ENCODE assay signal across 24 cellular contexts in the genomic region with DNA sequence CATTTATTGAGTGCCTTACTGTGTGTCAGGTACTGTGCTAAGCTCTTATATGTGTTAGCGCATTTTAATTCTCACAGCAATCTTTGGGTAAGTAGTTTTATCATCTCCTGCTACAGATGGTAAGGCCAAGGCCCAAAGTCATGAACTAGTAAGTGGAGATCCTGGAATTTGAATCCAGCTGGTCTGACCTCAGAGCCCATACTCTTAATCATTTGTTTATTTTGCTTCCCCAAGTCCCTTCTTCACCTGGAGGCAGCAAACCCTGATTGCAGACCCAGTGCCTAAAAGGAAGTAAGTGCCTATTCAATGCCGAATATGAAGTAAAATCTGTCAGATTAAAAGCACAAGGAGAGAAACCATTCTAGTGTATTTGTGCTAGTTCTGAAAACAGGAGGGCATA.
DNase-seq lines count a peak whose midpoint lies in the region; ATAC-seq and TF ChIP-seq lines count a peak whose summit lies in the region.
"Had no signal": no experiment of that assay in that cellular context is flagged by ENCODE, and none has a peak within 500 bp of the region (broad histone marks: within the 10 kb centered on the region; RNA-seq: fewer than 3 reads in every experiment).

No MANE protein-coding gene starts in this region.

- no peaks in the 10 kb centered on the region for H3K9me3 ChIP-seq in Caco-2
- H3K9me3 ChIP-seq in PC-9 (ENCODE audit: insufficient read depth, low read depth): no peaks in the 10 kb centered on the region
- no peaks in the 10 kb centered on the region for H3K9me3 ChIP-seq in left lung
- H3K9me3 ChIP-seq in effector memory CD4-positive, alpha-beta T cell (ENCODE audit: control insufficient read depth, low read length): no peaks in the 10 kb centered on the region
- H3K9me3 ChIP-seq in GM23248 (ENCODE audit: low read depth): no peaks in the 10 kb centered on the region
- H3K9me3 ChIP-seq: MG63 had no signal

- TF ChIP-seq CTCF in Caco-2 (IDR thresholded peaks at IDR 0.05; ENCODE audit: insufficient read depth in 1 of 2, low read depth in 1 of 2, low read length in 1 of 2, severe bottlenecking in 1 of 2, unreplicated experiment in 1 of 2) (no peak), PC-9 (conservative IDR thresholded peaks at IDR 0.05) (no peak), left lung (IDR thresholded peaks at IDR 0.05) (no peak)

- POLR2A ChIA-PET in Caco-2 (lab: Charles Lee): no interaction called here
- POLR2A ChIA-PET in PC-9 (lab: Charles Lee; ENCODE audit: unreplicated experiment): interaction anchor here (0.6 kb wide), 1 partner anchor 384 kb away, joined by 3 read pairs; no protein-coding TSS in a partner anchor
- POLR2A ChIA-PET in T-cell (lab: Charles Lee): interaction anchor here in 1 of 2 donors (0.6 kb wide), 1 partner anchor 83 kb away, joined by 6 read pairs; no protein-coding TSS in a partner anchor

- H2AFZ ChIP-seq in PC-9: no peak overlapping the region
- H2AFZ ChIP-seq in GM23248: no peak overlapping the region

- no peak overlapping the region for H3K9ac ChIP-seq in GM23248

- no peak for DNase-seq in Caco-2
- DNase-seq in H4 (ENCODE audit: low spot score): peak; percentile 59
- DNase-seq in PC-9: peak in 1 of 2 experiments; percentile 79
- no peak for DNase-seq in left lung
- DNase-seq in effector memory CD4-positive, alpha-beta T cell: no peak
- no peak for DNase-seq in GM23248
- no peak for DNase-seq in activated CD4-positive, alpha-beta T cell treated with anti-CD3 and anti-CD28 coated beads for 1 hour
- DNase-seq in T-cell: no peak
- DNase-seq: ACHN; CD8-positive, alpha-beta memory T cell; DND-41; GDM1; Karpas-422; MG63; NCI-H1048; NCI-H1436; NCI-H2081 treated with DMSO at 0.1 percent for 48 hours; NCI-H446 treated with DMSO at 0.1 percent for 48 hours; NCI-H774; RPMI8226; SIG-M5; T-helper 1 cell had no signal

- H3K4me1 Mint-ChIP-seq in Caco-2 (ENCODE audit: low read depth, unreplicated experiment) (peaks cover 46% of the 10 kb centered on the region), T-cell (no peaks in the 10 kb centered on the region)

- no peak overlapping the region for H3K4me3 ChIP-seq in Caco-2 (ENCODE audit: low read depth, low read length)
- 0 out of 2 replicates have a peak overlapping the region, but pooled peaks have one; percentile 2 for H3K4me3 ChIP-seq in PC-9
- H3K4me3 ChIP-seq in left lung: no peak overlapping the region
- no peak overlapping the region for H3K4me3 ChIP-seq in effector memory CD4-positive, alpha-beta T cell (ENCODE audit: insufficient read depth, low read depth, low read length, poor library complexity, severe bottlenecking)
- no peak overlapping the region for H3K4me3 ChIP-seq in GM23248
- H3K4me3 ChIP-seq: MG63 had no signal

- H3K27me3 Mint-ChIP-seq in Caco-2 (ENCODE audit: insufficient read depth, unreplicated experiment): no peaks in the 10 kb centered on the region
- H3K27me3 Mint-ChIP-seq in T-cell: no peaks in the 10 kb centered on the region
- H3K27me3 Mint-ChIP-seq: CD8-positive, alpha-beta memory T cell; IgD-negative memory B cell had no signal

- WGBS in GM23248 (ENCODE audit: low coverage in 1 of 2, low lambda C conversion rate in 2 of 2, missing lambda C conversion rate in 2 of 2), 2 experiments: 93 to 100% methylated on average over 2 of the region's 2 CpGs

- BruUV-seq in Caco-2 (replicated peaks; lab: Mats Ljungman, UMichigan) (no TSS peak), PC-9 (replicated peaks; lab: Mats Ljungman, UMichigan) (no TSS peak)

- H3K9me2 ChIP-seq in PC-9 (ENCODE audit: insufficient read depth): no peaks in the 10 kb centered on the region
- H3K9me2 ChIP-seq in GM23248 (ENCODE audit: insufficient read depth): no peaks in the 10 kb centered on the region

- peak overlapping the region; percentile 12 for H3K27ac Mint-ChIP-seq in Caco-2 (ENCODE audit: unreplicated experiment)
- no peak overlapping the region for H3K27ac Mint-ChIP-seq in T-cell
- H3K27ac Mint-ChIP-seq: IgD-negative memory B cell had no signal

- H3K36me3 Mint-ChIP-seq in Caco-2 (ENCODE audit: insufficient read depth, unreplicated experiment) (peaks cover 8% of the 10 kb centered on the region), T-cell (peaks cover 20% of the 10 kb centered on the region)

- H3K4me3 Mint-ChIP-seq in Caco-2 (ENCODE audit: unreplicated experiment) (no peak overlapping the region), T-cell (no peak overlapping the region)
- H3K4me3 Mint-ChIP-seq: CD8-positive, alpha-beta memory T cell; IgD-negative memory B cell had no signal

- H3F3A ChIP-seq in PC-9 (ENCODE audit: insufficient read depth, low read depth) (peaks cover 37% of the 10 kb centered on the region), GM23248 (ENCODE audit: insufficient read depth) (no peaks in the 10 kb centered on the region)

- H3K4me2 ChIP-seq in PC-9: peak overlapping the region; percentile 60
- H3K4me2 ChIP-seq in GM23248 (ENCODE audit: unreplicated experiment): no peak overlapping the region

- no peaks in the 10 kb centered on the region; the same call in none of the 2 replicates for H3K36me3 ChIP-seq in Caco-2 (ENCODE audit: control insufficient read depth, insufficient read depth, low read length)
- H3K36me3 ChIP-seq in PC-9 (ENCODE audit: low read depth): no peaks in the 10 kb centered on the region
- H3K36me3 ChIP-seq in left lung: no peaks in the 10 kb centered on the region
- H3K36me3 ChIP-seq in effector memory CD4-positive, alpha-beta T cell (ENCODE audit: control insufficient read depth, insufficient read depth, low read length): no peaks in the 10 kb centered on the region
- no peaks in the 10 kb centered on the region for H3K36me3 ChIP-seq in GM23248 (ENCODE audit: low read depth)
- H3K36me3 ChIP-seq: MG63 had no signal

- CTCF ChIA-PET in Caco-2 (lab: Charles Lee) (interaction anchor here (0.6 to 0.9 kb wide), 2 partner anchors 12 to 220 kb away, joined by 4 read pairs; no protein-coding TSS in a partner anchor), PC-9 (lab: Charles Lee) (no interaction called here), T-cell (lab: Charles Lee) (no interaction called here)

- ATAC-seq in left lung (peak; percentile 17), T-cell (replicated peaks in 1 of 4) (no peak)
- ATAC-seq: SK-N-SH treated with all-trans-retinoic acid at 6 μM for 48 hours had no signal

- H3K4me1 ChIP-seq in Caco-2 (peaks cover 49% of the 10 kb centered on the region), PC-9 (replicated peaks; ENCODE audit: insufficient read depth) (peaks cover 59% of the 10 kb centered on the region), left lung (no peaks in the 10 kb centered on the region), GM23248 (ENCODE audit: insufficient read depth) (no peaks in the 10 kb centered on the region)
- no peaks in the 10 kb centered on the region for H3K4me1 ChIP-seq in effector memory CD4-positive, alpha-beta T cell (ENCODE audit: control insufficient read depth, insufficient read depth, low read length, poor library complexity, severe bottlenecking)

- H3K9me3 Mint-ChIP-seq in Caco-2 (ENCODE audit: unreplicated experiment) (no peaks in the 10 kb centered on the region), T-cell (no peaks in the 10 kb centered on the region)
- H3K9me3 Mint-ChIP-seq: CD8-positive, alpha-beta memory T cell; IgD-negative memory B cell had no signal

- H3K27me3 ChIP-seq in Caco-2 (replicated peaks; ENCODE audit: control insufficient read depth, insufficient read depth, low read length) (no peaks in the 10 kb centered on the region), PC-9 (ENCODE audit: insufficient read depth, low read depth) (no peaks in the 10 kb centered on the region), left lung (no peaks in the 10 kb centered on the region), GM23248 (replicated peaks; ENCODE audit: insufficient read depth) (no peaks in the 10 kb centered on the region)
- no peaks in the 10 kb centered on the region for H3K27me3 ChIP-seq in effector memory CD4-positive, alpha-beta T cell (replicated peaks; ENCODE audit: control insufficient read depth, insufficient read depth, low read length, poor library complexity, severe bottlenecking)
- H3K27me3 ChIP-seq: MG63 had no signal

- H3K79me2 ChIP-seq in PC-9 (ENCODE audit: low read depth): no peaks in the 10 kb centered on the region
- no peaks in the 10 kb centered on the region for H3K79me2 ChIP-seq in GM23248 (ENCODE audit: insufficient read depth)

- H3K27ac ChIP-seq in PC-9 (peak overlapping the region; percentile 92), left lung (no peak overlapping the region), GM23248 (no peak overlapping the region)
- H3K27ac ChIP-seq in effector memory CD4-positive, alpha-beta T cell (ENCODE audit: insufficient read depth, low read length, poor library complexity, severe bottlenecking): no peak overlapping the region

- intact Hi-C loops in Caco-2 (cut with micrococcal nuclease; ENCODE audit: unreplicated experiment): loop anchor here (2.0 kb wide), 1 partner anchor 44 kb away; no protein-coding TSS in a partner anchor
- intact Hi-C loops in PC-9 (cut with micrococcal nuclease; ENCODE audit: unreplicated experiment): loop anchor here (1.0 to 2.0 kb wide), 2 partner anchors 11 to 44 kb away; no protein-coding TSS in a partner anchor
- intact Hi-C loops in left lung (cut with DNase I): no loop called here

- in situ Hi-C loops in GM23248 (cut with MboI): no loop called here

- H4K20me1 ChIP-seq in PC-9 (ENCODE audit: insufficient read depth) (no peaks in the 10 kb centered on the region), GM23248 (ENCODE audit: insufficient read depth) (no peaks in the 10 kb centered on the region)

Comparison
In these comparisons a context has a peak if more than half of its experiments do, and no peak if none do; other contexts are left out.
1. intact Hi-C loops: an anchor here in Caco-2 (2.0 kb wide) and PC-9 (1.0 to 2.0 kb wide); none called in left lung.